Comparison of ENCODE assay signal across 10 cellular contexts in genomic region chr3:31219131-31219843, GRCh38.
A peak's percentile ranks its signal among the peaks of the same experiment; 100 is the strongest.
DNase-seq lines count a peak whose midpoint lies in the region; ATAC-seq lines count a peak whose summit lies in the region.
"Had no signal": no experiment of that assay in that cellular context is flagged by ENCODE, and none has a peak within 500 bp of the region (broad histone marks: within the 10 kb centered on the region; RNA-seq: fewer than 3 reads in every experiment).

No MANE protein-coding gene starts in this region.

- ATAC-seq in HG02885 (IDR thresholded peaks at IDR 0.05; ENCODE audit: poor library complexity, unreplicated experiment) (peak; percentile 78), sciatic nerve (peak; percentile 89)

- DNase-seq in NOMO-1 treated with DMSO at 0.1 percent for 48 hours (lab: John Stamatoyannopoulos, UW; ENCODE audit: unreplicated experiment) (peak; percentile 42), NOMO-1 treated with dmso at 0.1 percent for 144 hours (lab: John Stamatoyannopoulos, UW; ENCODE audit: unreplicated experiment) (no peak), SKM-1 (lab: John Stamatoyannopoulos, UW; ENCODE audit: unreplicated experiment) (peak; percentile 13), sciatic nerve (ENCODE audit: low spot score) (no peak), NCI-H524 (lab: John Stamatoyannopoulos, UW) (no peak), islet precursor cell (no peak), NK-92 (lab: John Stamatoyannopoulos, UW; ENCODE audit: unreplicated experiment) (no peak)
- DNase-seq: colonic mucosa, lower lobe of right lung had no signal

- intact Hi-C loops in sciatic nerve (cut with DNase I): no loop called here

Comparison
In these comparisons a context has a peak if more than half of its experiments do, and no peak if none do; other contexts are left out.
1. DNase-seq: peak in NOMO-1 treated with DMSO at 0.1 percent for 48 hours (single experiment) and SKM-1 (single experiment); none in NOMO-1 treated with dmso at 0.1 percent for 144 hours (single experiment), sciatic nerve (single experiment), NCI-H524 (0 of 2), islet precursor cell (single experiment) and NK-92 (single experiment).